In the genomic region with DNA sequence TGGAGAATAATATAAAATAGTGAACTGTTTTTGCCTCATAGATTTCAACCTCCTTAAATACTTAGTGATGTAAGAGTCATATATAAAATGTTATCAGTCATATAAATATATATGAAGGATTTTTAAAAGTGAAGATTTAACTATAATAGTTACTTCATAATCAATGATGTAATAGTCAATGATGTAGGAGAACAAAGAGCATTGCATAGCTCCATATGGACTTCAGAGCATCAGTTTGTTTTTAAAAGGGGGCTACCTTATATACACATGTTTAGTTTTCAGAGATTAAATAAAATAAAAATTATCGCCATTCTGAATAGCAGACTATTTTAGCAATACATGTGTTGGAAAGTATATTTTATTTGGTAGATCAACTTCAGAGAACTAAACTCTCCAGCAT, we compare ENCODE assay signal across 9 cellular contexts. TPM values are rescaled to one million over a fixed set of nuclear protein-coding genes. Genes with fewer than 3 reads are reported as not detected.
A peak's percentile ranks its signal among the peaks of the same experiment; 100 is the strongest.
DNase-seq lines count a peak whose midpoint lies in the region; ATAC-seq and TF ChIP-seq lines count a peak whose summit lies in the region.
"Had no signal": no experiment of that assay in that cellular context is flagged by ENCODE, and none has a peak within 500 bp of the region (broad histone marks: within the 10 kb centered on the region; RNA-seq: fewer than 3 reads in every experiment).

No MANE protein-coding gene starts in this region.

- H3K27me3 Mint-ChIP-seq in stimulated activated memory B cell treated with anti-CD40 and anti-IgM and Interleukin-4, amounts not matched to agents 10 μg/mL and 1 μg/mL and 100 μg/mL, for 72 hours, result no peaks in the 10 kb centered on the region
- H3K27me3 Mint-ChIP-seq in immature natural killer cell (ENCODE audit: low read depth in 3 of 3), result no peaks in the 10 kb centered on the region

- H3K9me3 ChIP-seq in SK-N-SH, result no peaks in the 10 kb centered on the region

- no peak for TF ChIP-seq EP300 in SK-N-SH (IDR thresholded peaks at IDR 0.05; ENCODE audit: borderline replicate concordance in 1 of 2, low read depth in 1 of 2, low read length in 1 of 2)

- TF ChIP-seq CTCF in SK-N-SH (IDR thresholded peaks at IDR 0.05) (no peak), fibroblast of pulmonary artery (IDR thresholded peaks at IDR 0.05; ENCODE audit: low read length, missing control alignments) (no peak)

- peaks cover 3% of the 10 kb centered on the region in 2 experiments for H3K36me3 ChIP-seq in SK-N-SH (replicated peaks in 1 of 2; ENCODE audit: control insufficient read depth in 1 of 2, insufficient read depth in 2 of 2, low read length in 1 of 2)

- H3K4me1 Mint-ChIP-seq in stimulated activated memory B cell treated with anti-CD40 and anti-IgM and Interleukin-4, amounts not matched to agents 10 μg/mL and 1 μg/mL and 100 μg/mL, for 72 hours, result peaks cover 21% of the 10 kb centered on the region
- H3K4me1 Mint-ChIP-seq in immature natural killer cell, result peaks cover 27 to 54% of the 10 kb centered on the region in 2 donors

- H4K20me1 ChIP-seq in SK-N-SH (ENCODE audit: insufficient read depth), result no peaks in the 10 kb centered on the region; the same call in 1 of the 2 replicates

- peaks cover 72% of the 10 kb centered on the region for H3K79me2 ChIP-seq in SK-N-SH (ENCODE audit: insufficient read depth)

- H3K4me1 ChIP-seq in SK-N-SH (ENCODE audit: control insufficient read depth in 1 of 2, insufficient read depth in 2 of 2, low read depth in 1 of 2, low read length in 1 of 2), result no peaks in the 10 kb centered on the region; a peak in 3 of 4 replicates

- H3K4me3 ChIP-seq in SK-N-SH (ENCODE audit: low read depth in 2 of 2, low read length in 1 of 2) (peak overlapping the region; percentile 68 to 80; a peak in 3 of 4 replicates), fibroblast of pulmonary artery (replicated peaks; ENCODE audit: low read depth, low read length) (peak overlapping the region; percentile 71)

- POLR2A ChIA-PET in SK-N-SH (lab: Yijun Ruan, JAX), result no interaction called here

- CTCF ChIA-PET in SK-N-SH (lab: Yijun Ruan, JAX), result interaction anchor here (0.6 to 1.6 kb wide), 7 partner anchors 9 to 186 kb away, joined by 3 to 9 read pairs (median 4); no protein-coding TSS in a partner anchor

- H3F3A ChIP-seq in SK-N-SH (replicated peaks; ENCODE audit: insufficient read depth), result peaks cover 14% of the 10 kb centered on the region

- no peak for ATAC-seq in SK-N-SH treated with all-trans-retinoic acid at 6 μM for 48 hours
- ATAC-seq in stimulated activated memory B cell treated with anti-CD40 and anti-IgM and Interleukin-4, amounts not matched to agents 10 μg/mL and 1 μg/mL and 100 μg/mL, for 72 hours, result no peak

- H3K4me3 Mint-ChIP-seq in stimulated activated memory B cell treated with anti-CD40 and anti-IgM and Interleukin-4, amounts not matched to agents 10 μg/mL and 1 μg/mL and 100 μg/mL, for 72 hours, result peak overlapping the region; percentile 71
- H3K4me3 Mint-ChIP-seq in immature natural killer cell, result no peak overlapping the region

- peaks cover 2% of the 10 kb centered on the region for H3K9me3 Mint-ChIP-seq in stimulated activated memory B cell treated with anti-CD40 and anti-IgM and Interleukin-4, amounts not matched to agents 10 μg/mL and 1 μg/mL and 100 μg/mL, for 72 hours
- H3K9me3 Mint-ChIP-seq in immature natural killer cell, result no peaks in the 10 kb centered on the region

- no peak overlapping the region for H2AFZ ChIP-seq in SK-N-SH (ENCODE audit: low read depth)

- H3K4me2 ChIP-seq in SK-N-SH, result peak overlapping the region; percentile 85

- H3K27ac ChIP-seq in SK-N-SH (ENCODE audit: low read depth in 2 of 2, low read length in 1 of 2), result peak overlapping the region; percentile 22 to 84; a peak in 2 of 4 replicates
- H3K27ac ChIP-seq: C4-2B had no signal

- DNase-seq in SK-N-SH (no peak), RKO (ENCODE audit: low spot score) (peak; percentile 45), fibroblast of pulmonary artery (ENCODE audit: low read depth) (no peak), immature natural killer cell (no peak), AML-193 (lab: John Stamatoyannopoulos, UW) (no peak), HuH-7 (ENCODE audit: low spot score) (no peak)

- TF ChIP-seq RAD21 in SK-N-SH (IDR thresholded peaks at IDR 0.05; ENCODE audit: low read length), result no peak

- H3K36me3 Mint-ChIP-seq in stimulated activated memory B cell treated with anti-CD40 and anti-IgM and Interleukin-4, amounts not matched to agents 10 μg/mL and 1 μg/mL and 100 μg/mL, for 72 hours, result peaks cover 6% of the 10 kb centered on the region
- no peaks in the 10 kb centered on the region for H3K36me3 Mint-ChIP-seq in immature natural killer cell

- 46% methylated on average over 1 of the region's 1 CpG for WGBS in SK-N-SH (ENCODE audit: low lambda C conversion rate)

- H3K9me2 ChIP-seq in SK-N-SH, result no peaks in the 10 kb centered on the region

- no peaks in the 10 kb centered on the region for H3K27me3 ChIP-seq in SK-N-SH (ENCODE audit: insufficient read depth)

- peak overlapping the region; percentile 80; the same call in 1 of the 2 replicates for H3K9ac ChIP-seq in SK-N-SH

- no peak overlapping the region for H3K27ac Mint-ChIP-seq in stimulated activated memory B cell treated with anti-CD40 and anti-IgM and Interleukin-4, amounts not matched to agents 10 μg/mL and 1 μg/mL and 100 μg/mL, for 72 hours
- peak overlapping the region in 1 of 6 donors; percentile 82 for H3K27ac Mint-ChIP-seq in immature natural killer cell

TF ChIP-seq in SK-N-SH, 30 proteins besides CTCF, POLR2A, EP300 and RAD21 (continues in another document):
- TF ChIP-seq FOSL2 (IDR thresholded peaks at IDR 0.05; ENCODE audit: borderline replicate concordance, low read depth) (no peak), MXI1 (IDR thresholded peaks at IDR 0.05; ENCODE audit: low read depth, low read length) (no peak), FOXJ3 (CRISPR knock-in tag; IDR thresholded peaks at IDR 0.05) (no peak), GATA2 (CRISPR knock-in tag; IDR thresholded peaks at IDR 0.05) (no peak), JUND (IDR thresholded peaks at IDR 0.05) (no peak), NRF1 (IDR thresholded peaks at IDR 0.05; ENCODE audit: low read depth, low read length) (no peak), TAF1 (IDR thresholded peaks at IDR 0.05; ENCODE audit: borderline replicate concordance, low read depth, low read length) (no peak), RFX5 (IDR thresholded peaks at IDR 0.05; ENCODE audit: low read length) (no peak), MEF2A (IDR thresholded peaks at IDR 0.05; ENCODE audit: borderline replicate concordance, low read depth) (no peak), CHD2 (IDR thresholded peaks at IDR 0.05; ENCODE audit: low read length, partially characterized antibody) (no peak), RXRA (IDR thresholded peaks at IDR 0.05; ENCODE audit: borderline replicate concordance, low read depth) (no peak)
- TF ChIP-seq, protein P1, sequence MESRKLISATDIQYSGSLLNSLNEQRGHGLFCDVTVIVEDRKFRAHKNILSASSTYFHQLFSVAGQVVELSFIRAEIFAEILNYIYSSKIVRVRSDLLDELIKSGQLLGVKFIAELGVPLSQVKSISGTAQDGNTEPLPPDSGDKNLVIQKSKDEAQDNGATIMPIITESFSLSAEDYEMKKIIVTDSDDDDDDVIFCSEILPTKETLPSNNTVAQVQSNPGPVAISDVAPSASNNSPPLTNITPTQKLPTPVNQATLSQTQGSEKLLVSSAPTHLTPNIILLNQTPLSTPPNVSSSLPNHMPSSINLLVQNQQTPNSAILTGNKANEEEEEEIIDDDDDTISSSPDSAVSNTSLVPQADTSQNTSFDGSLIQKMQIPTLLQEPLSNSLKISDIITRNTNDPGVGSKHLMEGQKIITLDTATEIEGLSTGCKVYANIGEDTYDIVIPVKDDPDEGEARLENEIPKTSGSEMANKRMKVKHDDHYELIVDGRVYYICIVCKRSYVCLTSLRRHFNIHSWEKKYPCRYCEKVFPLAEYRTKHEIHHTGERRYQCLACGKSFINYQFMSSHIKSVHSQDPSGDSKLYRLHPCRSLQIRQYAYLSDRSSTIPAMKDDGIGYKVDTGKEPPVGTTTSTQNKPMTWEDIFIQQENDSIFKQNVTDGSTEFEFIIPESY (IDR thresholded peaks at IDR 0.05; ENCODE audit: borderline replicate concordance, low read depth), result no peak

TF ChIP-seq in SK-N-SH treated with all-trans-retinoic acid at 6 μM for 48 hours, 23 proteins besides CTCF, POLR2A, EP300 and RAD21 (continues in another document):
- TF ChIP-seq TOX (CRISPR knock-in tag; IDR thresholded peaks at IDR 0.05; ENCODE audit: borderline replicate concordance) (no peak), ZFP30 (CRISPR knock-in tag; IDR thresholded peaks at IDR 0.05) (no peak), TCF4 (CRISPR knock-in tag; IDR thresholded peaks at IDR 0.05; ENCODE audit: borderline replicate concordance) (no peak), ZC3H10 (CRISPR knock-in tag; IDR thresholded peaks at IDR 0.05) (no peak), OSR1 (CRISPR knock-in tag; IDR thresholded peaks at IDR 0.05) (no peak), CSDC2 (CRISPR knock-in tag; IDR thresholded peaks at IDR 0.05) (no peak), ESRRG (CRISPR knock-in tag; IDR thresholded peaks at IDR 0.05) (no peak), ZFP3 (CRISPR knock-in tag; IDR thresholded peaks at IDR 0.05) (no peak), ZNF565 (CRISPR knock-in tag; conservative IDR thresholded peaks at IDR 0.05; ENCODE audit: low read depth) (no peak), POU6F1 (CRISPR knock-in tag; IDR thresholded peaks at IDR 0.05; ENCODE audit: borderline replicate concordance, low read depth) (no peak), ISL1 (CRISPR knock-in tag; IDR thresholded peaks at IDR 0.05) (no peak), RARB (CRISPR knock-in tag; IDR thresholded peaks at IDR 0.05) (no peak), ARNTL (CRISPR knock-in tag; IDR thresholded peaks at IDR 0.05; ENCODE audit: borderline replicate concordance, low read depth) (no peak), BACH2 (CRISPR knock-in tag; IDR thresholded peaks at IDR 0.05; ENCODE audit: borderline replicate concordance) (no peak)

RNA-seq across cellular contexts. Expression of gene EPC1, which starts 29.1 kb away (rescaled TPM):
- polyA plus RNA-seq in SK-N-SH (2012; rRNA removed) (21.8 and 30.2 TPM in 2 replicates), immature natural killer cell (10 to 100 TPM; 43.1 to 63.4 (median 50.5) TPM)
- polyA plus RNA-seq in SK-N-SH (2012; cell fraction: cytosol; rRNA removed), result 18.6 and 19.0 TPM in 2 replicates
- 47.6 and 58.4 TPM in 2 replicates for polyA plus RNA-seq in SK-N-SH (2012; cell fraction: nucleus; rRNA removed)
